Comparison of ENCODE assay signal across 11 cellular contexts in the genomic region with DNA sequence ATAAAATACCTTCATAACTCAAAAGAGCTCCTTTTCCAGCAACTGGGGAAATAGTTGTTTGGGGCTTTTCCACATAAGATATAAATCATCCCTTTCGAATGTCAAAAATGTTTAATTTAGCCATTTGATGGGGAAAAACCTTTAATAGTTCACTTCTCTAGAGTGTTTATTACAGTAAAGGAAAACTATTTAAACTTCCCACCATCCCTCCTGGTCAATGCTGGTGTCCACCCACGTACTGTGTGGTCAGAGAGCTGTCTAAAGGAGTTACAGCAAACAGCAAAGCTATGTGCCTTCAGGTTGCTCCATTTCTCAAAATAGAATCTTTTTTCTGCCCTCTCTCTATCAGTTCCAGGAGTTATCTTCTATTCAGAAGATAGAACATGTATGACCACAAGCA. TPM values are rescaled to one million over a fixed set of nuclear protein-coding genes. Genes with fewer than 3 reads are reported as not detected.
A peak's percentile ranks its signal among the peaks of the same experiment; 100 is the strongest.
DNase-seq lines count a peak whose midpoint lies in the region; TF ChIP-seq lines count a peak whose summit lies in the region.
"Had no signal": no experiment of that assay in that cellular context is flagged by ENCODE, and none has a peak within 500 bp of the region (broad histone marks: within the 10 kb centered on the region; RNA-seq: fewer than 3 reads in every experiment).

No MANE protein-coding gene starts in this region.

- in situ Hi-C loops in mammary epithelial cell (cut with MboI; ENCODE audit: low sequenced_read_pairs in 2 of 2): no loop called here

- no peak overlapping the region for H3K4me3 ChIP-seq in HEK293 (ENCODE audit: low read depth, low read length)
- H3K4me3 ChIP-seq in mammary epithelial cell (replicated peaks in 1 of 3; ENCODE audit: insufficient read depth in 1 of 3, low read depth in 2 of 3, low read length in 3 of 3): no peak overlapping the region
- no peak overlapping the region for H3K4me3 ChIP-seq in muscle layer of duodenum (ENCODE audit: low read depth in 1 of 2, low read length in 2 of 2)
- no peak overlapping the region for H3K4me3 ChIP-seq in PC-9

- intact Hi-C loops in mammary epithelial cell (cut with micrococcal nuclease) (no loop called here), PC-9 (cut with micrococcal nuclease; ENCODE audit: unreplicated experiment) (no loop called here)

- H3K27me3 ChIP-seq in mammary epithelial cell (ENCODE audit: insufficient read depth, low read length): no peaks in the 10 kb centered on the region
- no peaks in the 10 kb centered on the region for H3K27me3 ChIP-seq in muscle layer of duodenum (ENCODE audit: low read depth, low read length)
- no peaks in the 10 kb centered on the region for H3K27me3 ChIP-seq in PC-9 (ENCODE audit: insufficient read depth, low read depth)

- H3K4me1 ChIP-seq in HEK293 (ENCODE audit: control insufficient read depth, insufficient read depth, low read length) (peaks cover 74% of the 10 kb centered on the region), mammary epithelial cell (ENCODE audit: insufficient read depth, low read length) (peaks cover 31% of the 10 kb centered on the region), muscle layer of duodenum (ENCODE audit: control insufficient read depth in 1 of 2, insufficient read depth in 2 of 2, low read length in 2 of 2) (peaks cover 36 to 82% of the 10 kb centered on the region in 2 donors), PC-9 (replicated peaks; ENCODE audit: insufficient read depth) (no peaks in the 10 kb centered on the region; the same call in 1 of the 2 replicates)

- POLR2A ChIA-PET in HEK293 (lab: Yijun Ruan, JAX): no interaction called here
- POLR2A ChIA-PET in PC-9 (lab: Charles Lee; ENCODE audit: unreplicated experiment): no interaction called here

- H3K36me3 ChIP-seq in HEK293 (ENCODE audit: control insufficient read depth in 2 of 2, insufficient read depth in 1 of 2, low read length in 2 of 2) (no peaks in the 10 kb centered on the region; a peak in 1 of 3 replicates), mammary epithelial cell (ENCODE audit: insufficient read depth, low read length) (peaks cover 2% of the 10 kb centered on the region), muscle layer of duodenum (ENCODE audit: control insufficient read depth in 1 of 2, insufficient read depth in 2 of 2, low read length in 2 of 2) (no peaks in the 10 kb centered on the region), PC-9 (ENCODE audit: low read depth) (no peaks in the 10 kb centered on the region; the same call in 1 of the 2 replicates)

- H3K79me2 ChIP-seq in mammary epithelial cell (ENCODE audit: insufficient read depth, low read length): peaks cover 100% of the 10 kb centered on the region
- peaks cover 100% of the 10 kb centered on the region for H3K79me2 ChIP-seq in PC-9 (ENCODE audit: low read depth)

- H3K9ac ChIP-seq in mammary epithelial cell (ENCODE audit: insufficient read depth, low read length): no peak overlapping the region

- H3F3A ChIP-seq in PC-9 (ENCODE audit: insufficient read depth, low read depth): peaks cover 11% of the 10 kb centered on the region

- H3K27ac ChIP-seq in HEK293 (ENCODE audit: extremely low read depth, low read depth, low read length): no peak overlapping the region
- H3K27ac ChIP-seq in mammary epithelial cell (ENCODE audit: insufficient read depth, low read depth, low read length): no peak overlapping the region
- peak overlapping the region; percentile 32 for H3K27ac ChIP-seq in muscle layer of duodenum (ENCODE audit: low read length)
- no peak overlapping the region for H3K27ac ChIP-seq in PC-9

- dilution Hi-C loops in mammary epithelial cell (cut with HindIII; ENCODE audit: low sequenced_read_pairs): no loop called here

- no peak for TF ChIP-seq CTCF in HEK293 (tag by site-specific recombination; IDR thresholded peaks at IDR 0.05)
- no peak for TF ChIP-seq CTCF in mammary epithelial cell (conservative IDR thresholded peaks at IDR 0.05 in 1 of 2, IDR thresholded peaks at IDR 0.05 in 1 of 2; ENCODE audit: extremely low read depth in 1 of 2, insufficient read depth in 1 of 2, low read depth in 1 of 2, low read length in 2 of 2)
- TF ChIP-seq CTCF in PC-9 (conservative IDR thresholded peaks at IDR 0.05): no peak

- no peak overlapping the region for H2AFZ ChIP-seq in mammary epithelial cell (ENCODE audit: low read depth, low read length)
- H2AFZ ChIP-seq in PC-9: no peak overlapping the region

- H3K9me2 ChIP-seq in PC-9 (ENCODE audit: insufficient read depth): no peaks in the 10 kb centered on the region

- H4K20me1 ChIP-seq in mammary epithelial cell (ENCODE audit: insufficient read depth, low read length) (peaks cover 7% of the 10 kb centered on the region), PC-9 (ENCODE audit: insufficient read depth) (peaks cover 96% of the 10 kb centered on the region)

- CTCF ChIA-PET in HEK293 (lab: Yijun Ruan, JAX) (interaction anchor here (0.8 to 3.4 kb wide), 6 partner anchors 8 to 123 kb away, joined by 3 to 19 read pairs (median 3); a partner anchor contains a TSS), mammary epithelial cell (lab: Charles Lee; ENCODE audit: low non-redundant PET) (interaction anchor here (1.0 kb wide), 1 partner anchor 33 kb away, joined by 8 read pairs; a partner anchor contains a TSS), PC-9 (lab: Charles Lee) (interaction anchor here (0.6 kb wide), 1 partner anchor 15 kb away, joined by 6 read pairs; no protein-coding TSS in a partner anchor)

- DNase-seq in AG20443 (ENCODE audit: low spot score) (peak; percentile 90), mammary epithelial cell (peak; percentile 47), midbrain (lab: John Stamatoyannopoulos, UW) (no peak), COLO829 (ENCODE audit: low spot score) (no peak), NCI-H345 (lab: John Stamatoyannopoulos, UW) (no peak), PC-9 (no peak)
- DNase-seq: activated CD4-positive, alpha-beta T cell treated with anti-CD3 and anti-CD28 coated beads for 4 hours; NCI-H446; Right ventricle myocardium superior had no signal

- H3K9me3 ChIP-seq in HEK293 (ENCODE audit: control insufficient read depth, insufficient read depth, low read depth, low read length) (no peaks in the 10 kb centered on the region), mammary epithelial cell (replicated peaks; ENCODE audit: insufficient read depth, low read length) (no peaks in the 10 kb centered on the region), muscle layer of duodenum (ENCODE audit: control insufficient read depth in 1 of 2, low read length in 2 of 2) (no peaks in the 10 kb centered on the region), PC-9 (ENCODE audit: insufficient read depth, low read depth) (no peaks in the 10 kb centered on the region)

- WGBS in mammary epithelial cell (ENCODE audit: low coverage, missing lambda C conversion rate): 75% methylated on average over 2 of the region's 2 CpGs

- H3K4me2 ChIP-seq in mammary epithelial cell (ENCODE audit: insufficient read depth, low read depth, low read length) (peak overlapping the region; percentile 28), PC-9 (no peak overlapping the region)

- BruUV-seq in mammary epithelial cell (replicated peaks; lab: Mats Ljungman, UMichigan) (no TSS peak), PC-9 (replicated peaks; lab: Mats Ljungman, UMichigan) (no TSS peak)

TF ChIP-seq in HEK293, 187 proteins besides CTCF, POLR2A, EP300 and RAD21:
- 0 out of 2 replicates have a peak, but pooled peaks have one; percentile 41 for TF ChIP-seq ZNF660 (tag by site-specific recombination; IDR thresholded peaks at IDR 0.05)
- TF ChIP-seq TRIM28 (IDR thresholded peaks at IDR 0.05; ENCODE audit: borderline replicate concordance, low read length): peak; percentile 77; the same call in 1 of the 2 replicates
- peak; percentile 78 for TF ChIP-seq ZFHX2 (tag by site-specific recombination; conservative IDR thresholded peaks at IDR 0.05)
- TF ChIP-seq, protein P1, sequence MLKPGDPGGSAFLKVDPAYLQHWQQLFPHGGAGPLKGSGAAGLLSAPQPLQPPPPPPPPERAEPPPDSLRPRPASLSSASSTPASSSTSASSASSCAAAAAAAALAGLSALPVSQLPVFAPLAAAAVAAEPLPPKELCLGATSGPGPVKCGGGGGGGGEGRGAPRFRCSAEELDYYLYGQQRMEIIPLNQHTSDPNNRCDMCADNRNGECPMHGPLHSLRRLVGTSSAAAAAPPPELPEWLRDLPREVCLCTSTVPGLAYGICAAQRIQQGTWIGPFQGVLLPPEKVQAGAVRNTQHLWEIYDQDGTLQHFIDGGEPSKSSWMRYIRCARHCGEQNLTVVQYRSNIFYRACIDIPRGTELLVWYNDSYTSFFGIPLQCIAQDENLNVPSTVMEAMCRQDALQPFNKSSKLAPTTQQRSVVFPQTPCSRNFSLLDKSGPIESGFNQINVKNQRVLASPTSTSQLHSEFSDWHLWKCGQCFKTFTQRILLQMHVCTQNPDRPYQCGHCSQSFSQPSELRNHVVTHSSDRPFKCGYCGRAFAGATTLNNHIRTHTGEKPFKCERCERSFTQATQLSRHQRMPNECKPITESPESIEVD (tag by site-specific recombination; IDR thresholded peaks at IDR 0.05): peak; percentile 77
- TF ChIP-seq EGR2 (tag by site-specific recombination; IDR thresholded peaks at IDR 0.05; ENCODE audit: low read depth): peak; percentile 72
- TF ChIP-seq, protein P2, sequence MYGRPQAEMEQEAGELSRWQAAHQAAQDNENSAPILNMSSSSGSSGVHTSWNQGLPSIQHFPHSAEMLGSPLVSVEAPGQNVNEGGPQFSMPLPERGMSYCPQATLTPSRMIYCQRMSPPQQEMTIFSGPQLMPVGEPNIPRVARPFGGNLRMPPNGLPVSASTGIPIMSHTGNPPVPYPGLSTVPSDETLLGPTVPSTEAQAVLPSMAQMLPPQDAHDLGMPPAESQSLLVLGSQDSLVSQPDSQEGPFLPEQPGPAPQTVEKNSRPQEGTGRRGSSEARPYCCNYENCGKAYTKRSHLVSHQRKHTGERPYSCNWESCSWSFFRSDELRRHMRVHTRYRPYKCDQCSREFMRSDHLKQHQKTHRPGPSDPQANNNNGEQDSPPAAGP (tag by site-specific recombination; IDR thresholded peaks at IDR 0.05): no peak

RNA-seq across cellular contexts. Expression of a gene that starts 33.5 kb away (rescaled TPM):
- total RNA-seq in mammary epithelial cell: 10 to 100 TPM; 54.3 to 56.7 TPM
- 3.1 TPM for polyA plus RNA-seq in mammary epithelial cell
- polyA minus RNA-seq in mammary epithelial cell: 74.6 TPM
- total RNA-seq in PC-9 (2021): 42.6 and 52.5 TPM in 2 replicates

Comparison
In these comparisons a context has a peak if more than half of its experiments do, and no peak if none do; other contexts are left out.
1. DNase-seq: peak in AG20443 (single experiment) and mammary epithelial cell (single experiment); none in midbrain (single experiment), COLO829 (single experiment), NCI-H345 (single experiment) and PC-9 (0 of 2).